1 cellular context compared by ENCODE assay signal in genomic region chr1:163796394-163796821, GRCh38.
TF ChIP-seq lines count a peak whose summit lies in the region.

No MANE protein-coding gene starts in this region.

TF ChIP-seq in H1, 55 proteins besides CTCF, POLR2A, EP300 and RAD21 (continued from another document):
- TF ChIP-seq CHD7 (IDR thresholded peaks at IDR 0.05; ENCODE audit: insufficient replicate concordance, low read length), result no peak
- TF ChIP-seq EZH2 (IDR thresholded peaks at IDR 0.05; ENCODE audit: low read depth, low read length, severe bottlenecking), result no peak
- TF ChIP-seq, protein P1, sequence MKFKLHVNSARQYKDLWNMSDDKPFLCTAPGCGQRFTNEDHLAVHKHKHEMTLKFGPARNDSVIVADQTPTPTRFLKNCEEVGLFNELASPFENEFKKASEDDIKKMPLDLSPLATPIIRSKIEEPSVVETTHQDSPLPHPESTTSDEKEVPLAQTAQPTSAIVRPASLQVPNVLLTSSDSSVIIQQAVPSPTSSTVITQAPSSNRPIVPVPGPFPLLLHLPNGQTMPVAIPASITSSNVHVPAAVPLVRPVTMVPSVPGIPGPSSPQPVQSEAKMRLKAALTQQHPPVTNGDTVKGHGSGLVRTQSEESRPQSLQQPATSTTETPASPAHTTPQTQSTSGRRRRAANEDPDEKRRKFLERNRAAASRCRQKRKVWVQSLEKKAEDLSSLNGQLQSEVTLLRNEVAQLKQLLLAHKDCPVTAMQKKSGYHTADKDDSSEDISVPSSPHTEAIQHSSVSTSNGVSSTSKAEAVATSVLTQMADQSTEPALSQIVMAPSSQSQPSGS (IDR thresholded peaks at IDR 0.05; ENCODE audit: low read length), result no peak
- TF ChIP-seq MAFK (IDR thresholded peaks at IDR 0.05; ENCODE audit: low read depth, low read length), result no peak
- TF ChIP-seq NRF1 (IDR thresholded peaks at IDR 0.05; ENCODE audit: low read depth, low read length), result no peak
- no peak for TF ChIP-seq CHD1 (IDR thresholded peaks at IDR 0.05; ENCODE audit: low read depth, low read length)
- TF ChIP-seq PHF8 (conservative IDR thresholded peaks at IDR 0.05; ENCODE audit: low read depth, low read length), result no peak
- no peak for TF ChIP-seq GTF2F1 (IDR thresholded peaks at IDR 0.05; ENCODE audit: borderline replicate concordance, low read depth, low read length)
- TF ChIP-seq SP2 (IDR thresholded peaks at IDR 0.05; ENCODE audit: low read length), result no peak
